In genomic region chr1:235663628-235664027, GRCh38 we compare ENCODE assay signal across 1 cellular context.
TF ChIP-seq lines count a peak whose summit lies in the region.

No MANE protein-coding gene starts in this region.

TF ChIP-seq in H1, 55 proteins besides CTCF, POLR2A, EP300 and RAD21:
- TF ChIP-seq NANOG (IDR thresholded peaks at IDR 0.05; ENCODE audit: insufficient read depth, low read depth, low read length, poor library complexity, severe bottlenecking): peak; percentile 57
- TF ChIP-seq CHD7 (IDR thresholded peaks at IDR 0.05; ENCODE audit: insufficient replicate concordance, low read length): no peak
- no peak for TF ChIP-seq KDM5A (IDR thresholded peaks at IDR 0.05; ENCODE audit: low read length)
- no peak for TF ChIP-seq KDM4A (IDR thresholded peaks at IDR 0.05; ENCODE audit: low read depth, low read length, severe bottlenecking)
- TF ChIP-seq JUN (IDR thresholded peaks at IDR 0.05; ENCODE audit: low read depth, low read length): no peak
- TF ChIP-seq USF2 (IDR thresholded peaks at IDR 0.05; ENCODE audit: low read length): peak; percentile 45; the same call in 1 of the 2 replicates
